1 cellular context compared by ENCODE assay signal in genomic region chr1:66330711-66331110, GRCh38.
TF ChIP-seq lines count a peak whose summit lies in the region.

No MANE protein-coding gene starts in this region.

TF ChIP-seq in GM12878, 131 proteins besides CTCF, POLR2A, EP300 and RAD21 (continued from another document and continues in another):
- no peak; the same call in 1 of the 2 replicates for TF ChIP-seq ZNF687 (IDR thresholded peaks at IDR 0.05)
- no peak for TF ChIP-seq HSF1 (IDR thresholded peaks at IDR 0.05; ENCODE audit: low read depth, low read length)
- TF ChIP-seq FOXM1 (IDR thresholded peaks at IDR 0.05; ENCODE audit: low read depth, low read length) = no peak
- TF ChIP-seq ETV6 (conservative IDR thresholded peaks at IDR 0.05 in 1 of 2, IDR thresholded peaks at IDR 0.05 in 1 of 2; ENCODE audit: borderline replicate concordance in 1 of 2, low read depth in 1 of 2) = peak in 1 of 2 experiments; percentile 15; a peak in 1 of 4 replicates
- TF ChIP-seq MEF2A (IDR thresholded peaks at IDR 0.05; ENCODE audit: insufficient read depth, low read depth, low read length) = no peak
- TF ChIP-seq RAD51 (IDR thresholded peaks at IDR 0.05) = no peak
- no peak for TF ChIP-seq KAT2A (conservative IDR thresholded peaks at IDR 0.05; ENCODE audit: control insufficient read depth, low read depth, low read length)
- peak; percentile 72; the same call in 1 of the 2 replicates for TF ChIP-seq MLLT1 (IDR thresholded peaks at IDR 0.05)
- TF ChIP-seq IRF4 (IDR thresholded peaks at IDR 0.05; ENCODE audit: low read depth, low read length) = no peak
- 0 out of 2 replicates have a peak, but pooled peaks have one; percentile 27 for TF ChIP-seq HDGF (IDR thresholded peaks at IDR 0.05)
- TF ChIP-seq NRF1 (conservative IDR thresholded peaks at IDR 0.05; ENCODE audit: low read depth, low read length) = no peak
- TF ChIP-seq MEF2B (IDR thresholded peaks at IDR 0.05; ENCODE audit: partially characterized antibody, poor library complexity, severe bottlenecking) = no peak
- no peak for TF ChIP-seq CHD1 (IDR thresholded peaks at IDR 0.05; ENCODE audit: low read depth, low read length)
- no peak for TF ChIP-seq KDM1A (IDR thresholded peaks at IDR 0.05; ENCODE audit: borderline replicate concordance)
- no peak for TF ChIP-seq CHD4 (IDR thresholded peaks at IDR 0.05)
- TF ChIP-seq PAX8 (IDR thresholded peaks at IDR 0.05) = no peak
- no peak for TF ChIP-seq CBX3 (IDR thresholded peaks at IDR 0.05; ENCODE audit: borderline replicate concordance, low read depth)
- TF ChIP-seq IKZF2 (IDR thresholded peaks at IDR 0.05) = peak; percentile 74 to 87
- TF ChIP-seq SMARCA5 (IDR thresholded peaks at IDR 0.05) = no peak
- no peak for TF ChIP-seq IRF5 (IDR thresholded peaks at IDR 0.05; ENCODE audit: borderline replicate concordance)
- no peak; a peak in 1 of 4 replicates for TF ChIP-seq BHLHE40 (IDR thresholded peaks at IDR 0.05; ENCODE audit: borderline replicate concordance in 1 of 2, low read depth in 2 of 2, low read length in 1 of 2)
- TF ChIP-seq HDAC6 (IDR thresholded peaks at IDR 0.05; ENCODE audit: unreplicated experiment) = no peak
- peak; percentile 64 for TF ChIP-seq ATF7 (IDR thresholded peaks at IDR 0.05; ENCODE audit: low read depth)
- TF ChIP-seq FOXK2 (IDR thresholded peaks at IDR 0.05) = no peak
- peak; percentile 65; the same call in 1 of the 2 replicates for TF ChIP-seq RELB (IDR thresholded peaks at IDR 0.05; ENCODE audit: low read depth)
- TF ChIP-seq MAX (IDR thresholded peaks at IDR 0.05; ENCODE audit: low read depth, low read length) = no peak
- TF ChIP-seq WRNIP1 (IDR thresholded peaks at IDR 0.05; ENCODE audit: borderline replicate concordance, low read depth, low read length) = no peak
- TF ChIP-seq RB1 (IDR thresholded peaks at IDR 0.05; ENCODE audit: borderline replicate concordance) = no peak
- TF ChIP-seq BCL11A (IDR thresholded peaks at IDR 0.05; ENCODE audit: low read depth, low read length) = no peak
- TF ChIP-seq BRCA1 (IDR thresholded peaks at IDR 0.05; ENCODE audit: low read depth, low read length) = no peak
- TF ChIP-seq SPI1 (IDR thresholded peaks at IDR 0.05; ENCODE audit: borderline replicate concordance, insufficient read depth, low read depth, low read length) = no peak
- TF ChIP-seq SMC3 (IDR thresholded peaks at IDR 0.05; ENCODE audit: borderline replicate concordance, low read length) = no peak
- TF ChIP-seq BCLAF1 (IDR thresholded peaks at IDR 0.05) = no peak
- TF ChIP-seq ZBED1 (IDR thresholded peaks at IDR 0.05; ENCODE audit: borderline replicate concordance) = no peak
- TF ChIP-seq TCF12 (IDR thresholded peaks at IDR 0.05; ENCODE audit: low read depth, low read length) = no peak
- no peak for TF ChIP-seq SUPT20H (IDR thresholded peaks at IDR 0.05; ENCODE audit: borderline replicate concordance, control insufficient read depth, low read depth, low read length)
- no peak for TF ChIP-seq MXI1 (IDR thresholded peaks at IDR 0.05; ENCODE audit: low read depth, low read length)
- TF ChIP-seq POLR2AphosphoS5 (IDR thresholded peaks at IDR 0.05; ENCODE audit: low read length) = no peak
- TF ChIP-seq ZBTB40 (IDR thresholded peaks at IDR 0.05; ENCODE audit: borderline replicate concordance) = no peak
- TF ChIP-seq MTA2 (IDR thresholded peaks at IDR 0.05; ENCODE audit: low read depth) = peak; percentile 54
- TF ChIP-seq SP1 (IDR thresholded peaks at IDR 0.05; ENCODE audit: low read depth, low read length) = no peak
- no peak for TF ChIP-seq MYB (IDR thresholded peaks at IDR 0.05; ENCODE audit: borderline replicate concordance, low read depth, low read length)
- no peak for TF ChIP-seq ZBTB33 (IDR thresholded peaks at IDR 0.05)
- no peak for TF ChIP-seq MTA3 (IDR thresholded peaks at IDR 0.05; ENCODE audit: borderline replicate concordance, low read length)
- no peak for TF ChIP-seq ZNF622 (IDR thresholded peaks at IDR 0.05)
